18 cellular contexts compared by ENCODE assay signal in the genomic region with DNA sequence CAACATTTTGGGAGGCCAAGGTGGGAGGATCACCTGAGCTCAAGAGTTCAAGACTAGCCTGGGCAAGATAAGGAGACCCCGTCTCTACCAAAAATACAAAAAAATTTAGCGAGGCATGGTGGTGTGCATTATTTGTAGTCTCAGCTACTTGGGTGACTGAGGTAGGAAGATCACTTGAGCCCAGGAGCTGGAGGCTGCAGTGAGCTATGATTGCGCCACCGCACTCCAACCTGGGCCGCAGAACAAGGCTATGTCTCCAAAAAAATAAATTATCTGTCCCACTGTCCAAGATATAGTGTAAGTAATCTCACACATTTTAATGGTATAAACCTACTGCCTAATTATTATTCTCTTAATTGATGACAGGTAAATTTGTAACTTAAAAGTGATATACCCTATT. TPM values are rescaled to one million over a fixed set of nuclear protein-coding genes. Genes with fewer than 3 reads are reported as not detected.
DNase-seq lines count a peak whose midpoint lies in the region; ATAC-seq lines count a peak whose summit lies in the region.
"Had no signal": no experiment of that assay in that cellular context is flagged by ENCODE, and none has a peak within 500 bp of the region (broad histone marks: within the 10 kb centered on the region; RNA-seq: fewer than 3 reads in every experiment).

No MANE protein-coding gene starts in this region.

- CTCF ChIA-PET in activated naive CD4-positive, alpha-beta T cell treated with anti-CD3 and anti-CD28 coated beads for 36 hours (lab: Charles Lee), result interaction anchor here (1.4 kb wide), 1 partner anchor 102 kb away, joined by 3 read pairs; no protein-coding TSS in a partner anchor
- CTCF ChIA-PET in CD8-positive, alpha-beta memory T cell (lab: Charles Lee), result no interaction called here

- H3K4me3 Mint-ChIP-seq in activated naive CD4-positive, alpha-beta T cell treated with anti-CD3 and anti-CD28 coated beads for 36 hours, result no peak overlapping the region
- peak overlapping the region in 6 of 7 donors; percentile 11 to 67 (median 24) for H3K4me3 Mint-ChIP-seq in CD8-positive, alpha-beta memory T cell
- no peak overlapping the region for H3K4me3 Mint-ChIP-seq in T-helper 17 cell
- H3K4me3 Mint-ChIP-seq in naive thymus-derived CD8-positive, alpha-beta T cell, result peak overlapping the region in 6 of 10 donors; percentile 3 to 59 (median 48)
- H3K4me3 Mint-ChIP-seq: H9 had no signal

- H3K27ac Mint-ChIP-seq in activated naive CD4-positive, alpha-beta T cell treated with anti-CD3 and anti-CD28 coated beads for 36 hours, result peak overlapping the region; percentile 18
- H3K27ac Mint-ChIP-seq in CD8-positive, alpha-beta memory T cell, result peak overlapping the region in 4 of 8 donors; percentile 23 to 72 (median 32)
- H3K27ac Mint-ChIP-seq in T-helper 17 cell, result peak overlapping the region; percentile 8
- H3K27ac Mint-ChIP-seq in naive thymus-derived CD8-positive, alpha-beta T cell, result peak overlapping the region in 5 of 10 donors; percentile 23 to 43 (median 29)
- H3K27ac Mint-ChIP-seq: H9, IgD-negative memory B cell had no signal

- no peaks in the 10 kb centered on the region for H3K36me3 ChIP-seq in CD8-positive, alpha-beta memory T cell (ENCODE audit: insufficient read depth, low read length)

- H3K36me3 Mint-ChIP-seq in activated naive CD4-positive, alpha-beta T cell treated with anti-CD3 and anti-CD28 coated beads for 36 hours (ENCODE audit: low read depth), result peaks cover 13% of the 10 kb centered on the region
- peaks cover under 1 to 39% (median 9%) of the 10 kb centered on the region in 3 donors for H3K36me3 Mint-ChIP-seq in CD8-positive, alpha-beta memory T cell
- H3K36me3 Mint-ChIP-seq in T-helper 17 cell (ENCODE audit: low read depth), result peaks cover 5% of the 10 kb centered on the region
- peaks cover 0 to 39% (median 11%) of the 10 kb centered on the region in 3 donors for H3K36me3 Mint-ChIP-seq in naive thymus-derived CD8-positive, alpha-beta T cell

- H3K4me3 ChIP-seq in CD8-positive, alpha-beta memory T cell (ENCODE audit: low read length), result no peak overlapping the region

- no peaks in the 10 kb centered on the region for H3K9me3 Mint-ChIP-seq in activated naive CD4-positive, alpha-beta T cell treated with anti-CD3 and anti-CD28 coated beads for 36 hours
- no peaks in the 10 kb centered on the region for H3K9me3 Mint-ChIP-seq in CD8-positive, alpha-beta memory T cell
- H3K9me3 Mint-ChIP-seq in naive thymus-derived CD8-positive, alpha-beta T cell, result no peaks in the 10 kb centered on the region
- H3K9me3 Mint-ChIP-seq: H9, IgD-negative memory B cell had no signal

- H3K9me3 ChIP-seq in CD8-positive, alpha-beta memory T cell (ENCODE audit: low read length), result no peaks in the 10 kb centered on the region
- H3K9me3 ChIP-seq in T-helper 17 cell (ENCODE audit: control insufficient read depth, low read length, poor library complexity, severe bottlenecking), result no peaks in the 10 kb centered on the region
- H3K9me3 ChIP-seq: Caco-2 had no signal

- H3K27me3 Mint-ChIP-seq in activated naive CD4-positive, alpha-beta T cell treated with anti-CD3 and anti-CD28 coated beads for 36 hours (ENCODE audit: low read depth), result no peaks in the 10 kb centered on the region
- H3K27me3 Mint-ChIP-seq in CD8-positive, alpha-beta memory T cell, result no peaks in the 10 kb centered on the region
- no peaks in the 10 kb centered on the region for H3K27me3 Mint-ChIP-seq in T-helper 17 cell
- H3K27me3 Mint-ChIP-seq in naive thymus-derived CD8-positive, alpha-beta T cell, result no peaks in the 10 kb centered on the region
- H3K27me3 Mint-ChIP-seq: IgD-negative memory B cell had no signal

- no peak for DNase-seq in activated naive CD4-positive, alpha-beta T cell treated with anti-CD3 and anti-CD28 coated beads for 36 hours
- DNase-seq in activated naive CD4-positive, alpha-beta T cell treated with Interleukin-2 at 50 U/mL for 16 hours, result no peak
- DNase-seq in CD8-positive, alpha-beta memory T cell, result no peak
- DNase-seq in T-helper 17 cell (no peak), NCI-H1092 (lab: John Stamatoyannopoulos, UW) (no peak)
- DNase-seq in naive thymus-derived CD8-positive, alpha-beta T cell, result no peak
- DNase-seq in central memory CD4-positive, alpha-beta T cell, result no peak
- DNase-seq: C1 segment of cervical spinal cord, Caco-2, DMS153, H9, NCI-H1417 treated with DMSO at 0.1 percent for 48 hours, NCI-H1930, NCI-H2171, NCI-H446 treated with DMSO at 0.1 percent for 48 hours, NCI-H748 treated with DMSO at 0.1 percent for 48 hours had no signal

- no peak overlapping the region for H3K27ac ChIP-seq in CD8-positive, alpha-beta memory T cell (ENCODE audit: low read depth, low read length)
- H3K27ac ChIP-seq: RWPE1 had no signal

- no peak for ATAC-seq in T-helper 17 cell
- ATAC-seq in naive thymus-derived CD8-positive, alpha-beta T cell, result no peak

- peaks cover 71% of the 10 kb centered on the region for H3K4me1 Mint-ChIP-seq in activated naive CD4-positive, alpha-beta T cell treated with anti-CD3 and anti-CD28 coated beads for 36 hours (ENCODE audit: low read depth)
- peaks cover 68 to 87% (median 82%) of the 10 kb centered on the region in 3 donors for H3K4me1 Mint-ChIP-seq in CD8-positive, alpha-beta memory T cell
- H3K4me1 Mint-ChIP-seq in T-helper 17 cell, result peaks cover 57% of the 10 kb centered on the region
- H3K4me1 Mint-ChIP-seq in naive thymus-derived CD8-positive, alpha-beta T cell, result peaks cover 35 to 83% (median 78%) of the 10 kb centered on the region in 4 donors

- intact Hi-C loops in activated naive CD4-positive, alpha-beta T cell treated with anti-CD3 and anti-CD28 coated beads for 36 hours (cut with micrococcal nuclease), result loop anchor here (2.0 kb wide), 1 partner anchor 16 kb away; no protein-coding TSS in a partner anchor

- POLR2A ChIA-PET in CD8-positive, alpha-beta memory T cell (lab: Charles Lee), result interaction anchor here (1.1 kb wide), 1 partner anchor 54 kb away, joined by 3 read pairs; no protein-coding TSS in a partner anchor
- POLR2A ChIA-PET in naive thymus-derived CD8-positive, alpha-beta T cell (lab: Charles Lee), result interaction anchor here (0.9 kb wide), 1 partner anchor 12 kb away, joined by 3 read pairs; no protein-coding TSS in a partner anchor

- H3K27me3 ChIP-seq in CD8-positive, alpha-beta memory T cell (ENCODE audit: insufficient read depth, low read length, poor library complexity, severe bottlenecking), result no peaks in the 10 kb centered on the region

- H3K4me1 ChIP-seq in CD8-positive, alpha-beta memory T cell (ENCODE audit: insufficient read depth, low read length), result peaks cover 67% of the 10 kb centered on the region
- H3K4me1 ChIP-seq: Caco-2 had no signal

RNA-seq across cellular contexts. Expression of gene ARID4B, which starts 12.8 kb away (rescaled TPM):
- total RNA-seq in activated naive CD4-positive, alpha-beta T cell treated with anti-CD3 and anti-CD28 coated beads for 36 hours, result 10 to 100 TPM; 39.9 to 43.8 TPM
- total RNA-seq in CD8-positive, alpha-beta memory T cell, result 10 to 100 TPM; 39.9 to 43.0 TPM
- 88.6 TPM for polyA plus RNA-seq in CD8-positive, alpha-beta memory T cell
- 100 to 1,000 TPM; 163 to 182 TPM for total RNA-seq in T-helper 17 cell
- 100 to 1,000 TPM in 1 of 2 experiments, 10 to 100 TPM in 1; 92.2 to 105 TPM for total RNA-seq in naive thymus-derived CD8-positive, alpha-beta T cell
- 10 to 100 TPM; 37.4 to 58.0 (median 52.8) TPM for polyA plus RNA-seq in naive thymus-derived CD8-positive, alpha-beta T cell

RNA-seq across cellular contexts. Expression of gene GGPS1, which starts 13.2 kb away (rescaled TPM):
- total RNA-seq in activated naive CD4-positive, alpha-beta T cell treated with anti-CD3 and anti-CD28 coated beads for 36 hours, result 10 to 100 TPM; 35.3 to 36.9 TPM
- 10 to 100 TPM; 26.3 to 29.0 TPM for total RNA-seq in CD8-positive, alpha-beta memory T cell
- 63.0 TPM for polyA plus RNA-seq in CD8-positive, alpha-beta memory T cell
- total RNA-seq in T-helper 17 cell, result 10 to 100 TPM; 28.0 to 28.2 TPM
- 10 to 100 TPM; 55.1 to 55.3 TPM for total RNA-seq in naive thymus-derived CD8-positive, alpha-beta T cell
- 10 to 100 TPM; 43.7 to 69.4 (median 57.3) TPM for polyA plus RNA-seq in naive thymus-derived CD8-positive, alpha-beta T cell

RNA-seq across cellular contexts. Expression of gene TBCE, which starts 52.1 kb away (rescaled TPM):
- 10 to 100 TPM; 18.8 to 22.1 TPM for total RNA-seq in activated naive CD4-positive, alpha-beta T cell treated with anti-CD3 and anti-CD28 coated beads for 36 hours
- total RNA-seq in CD8-positive, alpha-beta memory T cell, result 10 to 100 TPM; 19.4 to 25.7 TPM
- 15.5 TPM for polyA plus RNA-seq in CD8-positive, alpha-beta memory T cell
- total RNA-seq in T-helper 17 cell, result 10 to 100 TPM; 14.6 to 18.3 TPM
- total RNA-seq in naive thymus-derived CD8-positive, alpha-beta T cell, result 10 to 100 TPM; 21.9 to 29.5 TPM
- 10 to 100 TPM; 11.9 to 14.6 (median 12.6) TPM for polyA plus RNA-seq in naive thymus-derived CD8-positive, alpha-beta T cell

Comparison
In these comparisons a context has a peak if more than half of its experiments do, and no peak if none do; other contexts are left out.
1. H3K4me3 Mint-ChIP-seq: peak in CD8-positive, alpha-beta memory T cell (6 of 7) and naive thymus-derived CD8-positive, alpha-beta T cell (6 of 10); none in activated naive CD4-positive, alpha-beta T cell treated with anti-CD3 and anti-CD28 coated beads for 36 hours (single experiment) and T-helper 17 cell (single experiment).